18 cellular contexts compared by ENCODE assay signal in genomic region chr15:71707230-71708051, GRCh38.
DNase-seq lines count a peak whose midpoint lies in the region; ATAC-seq, FAIRE-seq and TF ChIP-seq lines count a peak whose summit lies in the region.
"Had no signal": no experiment of that assay in that cellular context is flagged by ENCODE, and none has a peak within 500 bp of the region (broad histone marks: within the 10 kb centered on the region; RNA-seq: fewer than 3 reads in every experiment).

No MANE protein-coding gene starts in this region.

- intact Hi-C loops in breast epithelium (cut with DNase I; ENCODE audit: low total_unique reads) (no loop called here), mammary epithelial cell (cut with micrococcal nuclease) (no loop called here), vagina (cut with DNase I) (no loop called here), kidney (cut with DNase I) (no loop called here)

- in situ Hi-C loops in mammary epithelial cell (cut with MboI; ENCODE audit: low sequenced_read_pairs in 2 of 2): no loop called here

- BruUV-seq in mammary epithelial cell (replicated peaks; lab: Mats Ljungman, UMichigan): no TSS peak

- TF ChIP-seq CTCF in breast epithelium (IDR thresholded peaks at IDR 0.05) (no peak), mammary epithelial cell (conservative IDR thresholded peaks at IDR 0.05 in 1 of 2, IDR thresholded peaks at IDR 0.05 in 1 of 2; ENCODE audit: extremely low read depth in 1 of 2, insufficient read depth in 1 of 2, low read depth in 1 of 2, low read length in 2 of 2) (no peak), fibroblast of mammary gland (conservative IDR thresholded peaks at IDR 0.05; ENCODE audit: control insufficient read depth, insufficient read depth, low read depth, low read length) (no peak), nephron (IDR thresholded peaks at IDR 0.05; ENCODE audit: unreplicated experiment in 3 of 3) (no peak), vagina (IDR thresholded peaks at IDR 0.05) (no peak), kidney (IDR thresholded peaks at IDR 0.05; ENCODE audit: borderline replicate concordance, extremely low read depth, insufficient read depth) (no peak)

- H3K9ac ChIP-seq in mammary epithelial cell (ENCODE audit: insufficient read depth, low read length): no peak overlapping the region
- no peak overlapping the region for H3K9ac ChIP-seq in kidney (ENCODE audit: low read length in 2 of 2)

- DNase-seq in breast epithelium (ENCODE audit: low spot score in 2 of 2): no peak
- no peak for DNase-seq in mammary epithelial cell
- peak; percentile 52 for DNase-seq in fibroblast of mammary gland (ENCODE audit: low read depth)
- no peak for DNase-seq in vagina (ENCODE audit: extremely low spot score in 2 of 2)
- no peak for DNase-seq in kidney
- DNase-seq in activated naive CD4-positive, alpha-beta T cell treated with Interleukin-2 at 50 U/mL for 16 hours: no peak
- DNase-seq in activated naive CD4-positive, alpha-beta T cell treated with anti-CD3 and anti-CD28 coated beads, Interleukin-2, amount 50 U/mL, for 72 hours (ENCODE audit: low spot score in 2 of 2): no peak
- DNase-seq: activated T-cell treated with anti-CD3 and anti-CD28 coated beads, Interleukin-2, amount 50 U/mL, for 4 hours; GOT3; NCI-H524 treated with DMSO at 0.1 percent for 48 hours; SIG-M5; stimulated activated CD4-positive, alpha-beta T cell treated with anti-CD3 and anti-CD28 coated beads, Interleukin-4, amount 100 ng/mL, for 4 hours had no signal

- no peaks in the 10 kb centered on the region for H3K27me3 ChIP-seq in breast epithelium
- H3K27me3 ChIP-seq in mammary epithelial cell (ENCODE audit: insufficient read depth, low read length): no peaks in the 10 kb centered on the region
- no peaks in the 10 kb centered on the region for H3K27me3 ChIP-seq in vagina

- H3K36me3 ChIP-seq in breast epithelium (no peaks in the 10 kb centered on the region), mammary epithelial cell (ENCODE audit: insufficient read depth, low read length) (no peaks in the 10 kb centered on the region), vagina (no peaks in the 10 kb centered on the region), kidney (ENCODE audit: control insufficient read depth in 1 of 2, insufficient read depth in 2 of 2, low read length in 2 of 2) (no peaks in the 10 kb centered on the region)

- no peaks in the 10 kb centered on the region for H3K79me2 ChIP-seq in mammary epithelial cell (ENCODE audit: insufficient read depth, low read length)

- H3K4me1 Mint-ChIP-seq in nephron: peaks cover 58% of the 10 kb centered on the region

- no peak for ATAC-seq in activated naive CD4-positive, alpha-beta T cell treated with anti-CD3 and anti-CD28 coated beads, Interleukin-2, amount 50 U/mL, for 72 hours
- ATAC-seq: activated T-cell treated with anti-CD3 and anti-CD28 coated beads, Interleukin-2, amount 50 U/mL, for 4 hours; esophagus mucosa had no signal

- no peaks in the 10 kb centered on the region for H4K20me1 ChIP-seq in mammary epithelial cell (ENCODE audit: insufficient read depth, low read length)

- dilution Hi-C loops in mammary epithelial cell (cut with HindIII; ENCODE audit: low sequenced_read_pairs): no loop called here

- H3K27me3 Mint-ChIP-seq in nephron (ENCODE audit: low read depth): no peaks in the 10 kb centered on the region

- H3K9me3 ChIP-seq in breast epithelium (no peaks in the 10 kb centered on the region), mammary epithelial cell (replicated peaks; ENCODE audit: insufficient read depth, low read length) (no peaks in the 10 kb centered on the region), vagina (no peaks in the 10 kb centered on the region), kidney (ENCODE audit: control insufficient read depth in 1 of 2, low read length in 2 of 2) (no peaks in the 10 kb centered on the region)

- no peak overlapping the region for H2AFZ ChIP-seq in mammary epithelial cell (ENCODE audit: low read depth, low read length)

- WGBS in mammary epithelial cell (ENCODE audit: low coverage, missing lambda C conversion rate): 61% methylated on average over 5 of the region's 5 CpGs

- H3K4me1 ChIP-seq in breast epithelium (peaks cover 0 to 4% of the 10 kb centered on the region in 2 donors), mammary epithelial cell (ENCODE audit: insufficient read depth, low read length) (peaks cover 4% of the 10 kb centered on the region), vagina (peaks cover 68% of the 10 kb centered on the region), kidney (ENCODE audit: control insufficient read depth in 1 of 2, insufficient read depth in 1 of 2, low read depth in 1 of 2, low read length in 2 of 2) (peaks cover 6 to 10% of the 10 kb centered on the region in 2 donors)

- no peak overlapping the region for H3K4me3 Mint-ChIP-seq in nephron
- H3K4me3 Mint-ChIP-seq: activated T-cell treated with anti-CD3 and anti-CD28 coated beads, Interleukin-2, amount 50 U/mL, for 4 hours had no signal

- peak overlapping the region; percentile 77 to 80 for H3K27ac ChIP-seq in breast epithelium
- no peak overlapping the region for H3K27ac ChIP-seq in mammary epithelial cell (ENCODE audit: insufficient read depth, low read depth, low read length)
- H3K27ac ChIP-seq in vagina: peak overlapping the region; percentile 12
- H3K27ac ChIP-seq in kidney (ENCODE audit: low read depth in 2 of 2, low read length in 2 of 2): peak overlapping the region in 1 of 2 donors; percentile 52
- H3K27ac ChIP-seq: 22Rv1 had no signal

- CTCF ChIA-PET in mammary epithelial cell (lab: Charles Lee; ENCODE audit: low non-redundant PET): no interaction called here

- no peak for FAIRE-seq in kidney (lab: Jason Lieb, UNC)
- FAIRE-seq: bronchial epithelial cell, D721Med, GM12891 had no signal

- H3K4me2 ChIP-seq in mammary epithelial cell (ENCODE audit: insufficient read depth, low read depth, low read length): no peak overlapping the region

- TF ChIP-seq POLR2A in breast epithelium (IDR thresholded peaks at IDR 0.05) (no peak), vagina (IDR thresholded peaks at IDR 0.05) (no peak)

- peak overlapping the region in 2 of 3 experiments; percentile 79 to 86 for H3K27ac Mint-ChIP-seq in nephron
- H3K27ac Mint-ChIP-seq in activated naive CD4-positive, alpha-beta T cell treated with anti-CD3 and anti-CD28 coated beads, Interleukin-2, amount 50 U/mL, for 72 hours: no peak overlapping the region

- H3K9me3 Mint-ChIP-seq in nephron: no peaks in the 10 kb centered on the region
- H3K9me3 Mint-ChIP-seq in activated naive CD4-positive, alpha-beta T cell treated with anti-CD3 and anti-CD28 coated beads, Interleukin-2, amount 50 U/mL, for 72 hours: no peaks in the 10 kb centered on the region
- H3K9me3 Mint-ChIP-seq: activated T-cell treated with anti-CD3 and anti-CD28 coated beads, Interleukin-2, amount 50 U/mL, for 4 hours had no signal

- no peaks in the 10 kb centered on the region for H3K36me3 Mint-ChIP-seq in nephron (ENCODE audit: low read depth)
- peaks cover 0 to 7% of the 10 kb centered on the region in 2 donors for H3K36me3 Mint-ChIP-seq in activated naive CD4-positive, alpha-beta T cell treated with anti-CD3 and anti-CD28 coated beads, Interleukin-2, amount 50 U/mL, for 72 hours

- no peak overlapping the region for H3K4me3 ChIP-seq in breast epithelium
- no peak overlapping the region for H3K4me3 ChIP-seq in mammary epithelial cell (replicated peaks in 1 of 3; ENCODE audit: insufficient read depth in 1 of 3, low read depth in 2 of 3, low read length in 3 of 3)
- no peak overlapping the region for H3K4me3 ChIP-seq in fibroblast of mammary gland (ENCODE audit: control insufficient read depth, low read depth, low read length)
- H3K4me3 ChIP-seq in vagina: no peak overlapping the region
- H3K4me3 ChIP-seq in kidney (ENCODE audit: low read length in 2 of 2): no peak overlapping the region

Comparison
In these comparisons a context has a peak if more than half of its experiments do, and no peak if none do; other contexts are left out.
1. H3K27ac Mint-ChIP-seq: peak in nephron (2 of 3); none in activated naive CD4-positive, alpha-beta T cell treated with anti-CD3 and anti-CD28 coated beads, Interleukin-2, amount 50 U/mL, for 72 hours (0 of 2).